Comparison of ENCODE assay signal across 8 cellular contexts in the genomic region with DNA sequence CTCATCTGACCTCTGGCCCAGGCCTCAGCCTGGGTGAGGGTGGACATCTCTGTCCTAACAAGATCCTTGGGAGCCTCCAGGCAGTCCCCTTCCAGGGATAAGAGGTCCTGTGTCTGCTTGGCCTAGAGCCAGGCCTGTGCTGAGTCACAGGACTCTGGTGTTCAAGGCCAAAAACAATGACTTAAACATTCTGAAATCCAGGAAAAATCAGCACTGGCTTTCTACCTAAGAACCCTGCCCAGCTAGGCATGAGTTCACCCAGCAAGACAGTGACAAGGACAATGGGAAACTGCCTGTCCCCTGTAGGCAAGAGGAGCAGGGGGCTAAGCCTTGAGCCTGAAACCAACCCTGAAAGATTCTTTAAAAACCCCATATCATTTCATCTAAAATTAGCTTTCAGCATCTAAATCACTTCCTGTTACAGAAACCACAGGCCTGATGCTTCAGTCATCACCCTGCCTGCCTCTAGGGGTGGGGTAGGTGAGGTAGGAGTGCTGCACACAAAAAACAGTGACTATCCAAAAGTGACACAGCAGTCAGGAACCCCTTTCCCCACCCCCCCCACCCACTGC. TPM values are rescaled to one million over a fixed set of nuclear protein-coding genes. Genes with fewer than 3 reads are reported as not detected.
A peak's percentile ranks its signal among the peaks of the same experiment; 100 is the strongest.
DNase-seq lines count a peak whose midpoint lies in the region; ATAC-seq and TF ChIP-seq lines count a peak whose summit lies in the region.

No MANE protein-coding gene starts in this region.

- TF ChIP-seq CTCF in heart right ventricle (IDR thresholded peaks at IDR 0.05): peak in 1 of 9 donors; percentile 7

- intact Hi-C loops in heart right ventricle (cut with DNase I): no loop called here

- ATAC-seq in HG03060 (IDR thresholded peaks at IDR 0.05; ENCODE audit: low read depth, unreplicated experiment) (peak; percentile 68), heart right ventricle (peak; percentile 81 to 95 (median 92))

- no peaks in the 10 kb centered on the region for H3K27me3 ChIP-seq in heart right ventricle

- H3K4me1 ChIP-seq in heart right ventricle: peaks cover 13 to 50% (median 16%) of the 10 kb centered on the region in 9 donors

- H3K9me3 ChIP-seq in heart right ventricle: no peaks in the 10 kb centered on the region

- peak; percentile 69 for DNase-seq in NK-92 treated with Interleukin-12 subunit alpha and Interleukin-12 subunit beta, amount 100 ng/mL, for 24 hours (lab: John Stamatoyannopoulos, UW)
- no peak for DNase-seq in NK-92 (lab: John Stamatoyannopoulos, UW; ENCODE audit: unreplicated experiment)
- DNase-seq in RKO (ENCODE audit: low spot score): peak; percentile 81
- peak; percentile 79 for DNase-seq in activated naive CD4-positive, alpha-beta T cell treated with Interleukin-2 at 50 U/mL for 16 hours
- peak; percentile 76 for DNase-seq in heart right ventricle
- peak; percentile 46 for DNase-seq in stimulated activated CD4-positive, alpha-beta T cell treated with anti-CD3 and anti-CD28 coated beads, Interleukin-12 subunit alpha, Interleukin-12 subunit beta, amount 100 ng/mL, for 4 hours
- no peak for DNase-seq in putamen (ENCODE audit: low spot score)

- peak overlapping the region in 7 of 10 donors; percentile 4 to 79 (median 48) for H3K27ac ChIP-seq in heart right ventricle

- no peaks in the 10 kb centered on the region for H3K36me3 ChIP-seq in heart right ventricle

- no peak overlapping the region for H3K4me3 ChIP-seq in heart right ventricle

RNA-seq across cellular contexts. Expression of a gene that starts 29.9 kb away (rescaled TPM):
- total RNA-seq in heart right ventricle: not detected
- not detected for polyA plus RNA-seq in heart right ventricle

RNA-seq across cellular contexts. Expression of a gene that starts 43.0 kb away (rescaled TPM):
- total RNA-seq in heart right ventricle: not detected
- polyA plus RNA-seq in heart right ventricle: not detected

Comparison
In these comparisons a context has a peak if more than half of its experiments do, and no peak if none do; other contexts are left out.
1. DNase-seq: peak in NK-92 treated with Interleukin-12 subunit alpha and Interleukin-12 subunit beta, amount 100 ng/mL, for 24 hours (single experiment), RKO (single experiment), activated naive CD4-positive, alpha-beta T cell treated with Interleukin-2 at 50 U/mL for 16 hours (single experiment), heart right ventricle (2 of 2) and stimulated activated CD4-positive, alpha-beta T cell treated with anti-CD3 and anti-CD28 coated beads, Interleukin-12 subunit alpha, Interleukin-12 subunit beta, amount 100 ng/mL, for 4 hours (single experiment); none in NK-92 (single experiment) and putamen (single experiment).